Comparison of ENCODE assay signal across 22 cellular contexts in genomic region chr6:44104661-44105060, GRCh38. TPM values are rescaled to one million over a fixed set of nuclear protein-coding genes. Genes with fewer than 3 reads are reported as not detected.
A peak's percentile ranks its signal among the peaks of the same experiment; 100 is the strongest.
DNase-seq lines count a peak whose midpoint lies in the region; ATAC-seq, FAIRE-seq and TF ChIP-seq lines count a peak whose summit lies in the region.
"Had no signal": no experiment of that assay in that cellular context is flagged by ENCODE, and none has a peak within 500 bp of the region (broad histone marks: within the 10 kb centered on the region; RNA-seq: fewer than 3 reads in every experiment).

No MANE protein-coding gene starts in this region.

- DNase-seq in LHCN-M2 (ENCODE audit: low read depth): peak; percentile 27
- DNase-seq in endothelial cell (ENCODE audit: low spot score): no peak
- peak in 1 of 2 donors; percentile 51 for DNase-seq in left lung
- peak; percentile 52 for DNase-seq in putamen (ENCODE audit: low spot score)
- no peak for DNase-seq in NCI-H1436 (lab: John Stamatoyannopoulos, UW)
- no peak for DNase-seq in PC-9
- DNase-seq in GM19239 (ENCODE audit: insufficient read length, low spot score): no peak
- no peak for DNase-seq in CD14-positive monocyte (ENCODE audit: low spot score)
- DNase-seq: ACHN; activated B cell treated with CpG ODN at 0.5 μM for 24 hours; activated CD8-positive, alpha-beta memory T cell treated with anti-CD3 and anti-CD28 coated beads, Interleukin-2, amount 10 ng/mL, durations not matched to agents 7 days and 5 days; activated gamma-delta T cell; CD4-positive, alpha-beta memory T cell; mesendoderm; NCI-H2081 treated with DMSO at 0.1 percent for 48 hours; NCI-H748 treated with DMSO at 0.1 percent for 48 hours; RPMI8226; stimulated activated naive CD4-positive, alpha-beta T cell treated with Interleukin-2 at 50 U/mL for 16 hours had no signal

- H3K27me3 Mint-ChIP-seq in endothelial cell (ENCODE audit: unreplicated experiment) (peaks cover 2% of the 10 kb centered on the region), CD14-positive monocyte (ENCODE audit: low read depth in 3 of 3) (peaks cover 0 to 2% (median 0%) of the 10 kb centered on the region in 3 donors)
- H3K27me3 Mint-ChIP-seq: activated B cell treated with CpG ODN at 0.5 μM for 24 hours; activated CD8-positive, alpha-beta memory T cell treated with anti-CD3 and anti-CD28 coated beads, Interleukin-2, amount 10 ng/mL, durations not matched to agents 7 days and 5 days; CD4-positive, alpha-beta memory T cell had no signal

- POLR2A ChIA-PET in PC-9 (lab: Charles Lee; ENCODE audit: unreplicated experiment): no interaction called here

- H4K20me1 ChIP-seq in PC-9 (ENCODE audit: insufficient read depth): peaks cover 22% of the 10 kb centered on the region; the same call in 1 of the 2 replicates

- no peaks in the 10 kb centered on the region for H3K9me3 Mint-ChIP-seq in endothelial cell (ENCODE audit: unreplicated experiment)
- no peaks in the 10 kb centered on the region for H3K9me3 Mint-ChIP-seq in CD14-positive monocyte
- H3K9me3 Mint-ChIP-seq: activated B cell treated with CpG ODN at 0.5 μM for 24 hours; CD4-positive, alpha-beta memory T cell had no signal

- peaks cover 11% of the 10 kb centered on the region; the same call in 1 of the 2 replicates for H3F3A ChIP-seq in PC-9 (ENCODE audit: insufficient read depth, low read depth)

- BruUV-seq in PC-9 (replicated peaks; lab: Mats Ljungman, UMichigan): no TSS peak

- intact Hi-C loops in left lung (cut with DNase I): no loop called here
- intact Hi-C loops in PC-9 (cut with micrococcal nuclease; ENCODE audit: unreplicated experiment): no loop called here
- intact Hi-C loops in CD14-positive monocyte (cut with micrococcal nuclease): loop anchor here in 1 of 2 donors (5.0 kb wide), 1 partner anchor 38 kb away; no protein-coding TSS in a partner anchor

- H3K4me1 Mint-ChIP-seq in endothelial cell (ENCODE audit: unreplicated experiment) (peaks cover 7% of the 10 kb centered on the region), CD14-positive monocyte (peaks cover 4% of the 10 kb centered on the region)
- H3K4me1 Mint-ChIP-seq: activated B cell treated with CpG ODN at 0.5 μM for 24 hours had no signal

- H3K27ac Mint-ChIP-seq in endothelial cell (ENCODE audit: unreplicated experiment) (no peak overlapping the region), CD14-positive monocyte (no peak overlapping the region)
- H3K27ac Mint-ChIP-seq: activated B cell treated with CpG ODN at 0.5 μM for 24 hours; activated CD8-positive, alpha-beta memory T cell treated with anti-CD3 and anti-CD28 coated beads, Interleukin-2, amount 10 ng/mL, durations not matched to agents 7 days and 5 days had no signal

- CTCF ChIA-PET in PC-9 (lab: Charles Lee): no interaction called here

- FAIRE-seq in GM19239 (lab: Jason Lieb, UNC): no peak
- FAIRE-seq: astrocyte, H54 had no signal

- H3K9me2 ChIP-seq in PC-9 (ENCODE audit: insufficient read depth): no peaks in the 10 kb centered on the region

- TF ChIP-seq CTCF in endothelial cell (IDR thresholded peaks at IDR 0.05; ENCODE audit: unreplicated experiment) (no peak), left lung (IDR thresholded peaks at IDR 0.05) (no peak), PC-9 (conservative IDR thresholded peaks at IDR 0.05) (no peak), CD14-positive monocyte (IDR thresholded peaks at IDR 0.05) (no peak)

- peaks cover 9% of the 10 kb centered on the region for H3K36me3 Mint-ChIP-seq in endothelial cell (ENCODE audit: low read depth, unreplicated experiment)
- peaks cover 55 to 70% of the 10 kb centered on the region in 2 donors for H3K36me3 Mint-ChIP-seq in CD14-positive monocyte

- H3K4me1 ChIP-seq in left lung (peaks cover 12 to 32% of the 10 kb centered on the region in 2 donors), PC-9 (replicated peaks; ENCODE audit: insufficient read depth) (no peaks in the 10 kb centered on the region)

- H3K27me3 ChIP-seq in left lung (no peaks in the 10 kb centered on the region), PC-9 (ENCODE audit: insufficient read depth, low read depth) (no peaks in the 10 kb centered on the region)

- peak overlapping the region; percentile 21 for H3K4me3 Mint-ChIP-seq in endothelial cell (ENCODE audit: unreplicated experiment)
- H3K4me3 Mint-ChIP-seq in CD14-positive monocyte: no peak overlapping the region
- H3K4me3 Mint-ChIP-seq: activated B cell treated with CpG ODN at 0.5 μM for 24 hours; activated CD8-positive, alpha-beta memory T cell treated with anti-CD3 and anti-CD28 coated beads, Interleukin-2, amount 10 ng/mL, durations not matched to agents 7 days and 5 days; CD4-positive, alpha-beta memory T cell had no signal

- H3K4me3 ChIP-seq in left lung: no peak overlapping the region
- no peak overlapping the region for H3K4me3 ChIP-seq in PC-9

- H3K27ac ChIP-seq in left lung (peak overlapping the region; percentile 50 to 60), PC-9 (no peak overlapping the region)

- ATAC-seq in left lung: peak; percentile 62
- ATAC-seq: activated CD8-positive, alpha-beta memory T cell treated with anti-CD3 and anti-CD28 coated beads, Interleukin-2, amount 10 ng/mL, durations not matched to agents 7 days and 5 days had no signal

- no peak overlapping the region for H3K4me2 ChIP-seq in PC-9

- peaks cover 0 to 62% of the 10 kb centered on the region in 2 donors for H3K36me3 ChIP-seq in left lung
- no peaks in the 10 kb centered on the region; the same call in 1 of the 2 replicates for H3K36me3 ChIP-seq in PC-9 (ENCODE audit: low read depth)

- no peaks in the 10 kb centered on the region; the same call in 1 of the 2 replicates for H3K79me2 ChIP-seq in PC-9 (ENCODE audit: low read depth)

- H3K9me3 ChIP-seq in left lung: no peaks in the 10 kb centered on the region
- no peaks in the 10 kb centered on the region for H3K9me3 ChIP-seq in PC-9 (ENCODE audit: insufficient read depth, low read depth)

- H2AFZ ChIP-seq in PC-9: no peak overlapping the region

RNA-seq across cellular contexts. Expression of gene MRPL14, which starts 22.6 kb away (rescaled TPM):
- total RNA-seq in LHCN-M2 (2014; rRNA removed): 72.9 and 73.9 TPM in 2 replicates
- polyA plus RNA-seq in LHCN-M2 (2012): 110 TPM
- 30.3 TPM for total RNA-seq in endothelial cell (ENCODE audit: unreplicated experiment)
- total RNA-seq in left lung: 100 to 1,000 TPM in 1 of 2 donors, 10 to 100 TPM in 1; 85.5 to 100 TPM
- 96.3 and 97.9 TPM in 2 replicates for total RNA-seq in PC-9 (2021)
- 10 to 100 TPM; 78.2 to 91.5 TPM for polyA plus RNA-seq in CD14-positive monocyte

RNA-seq across cellular contexts. Expression of gene TMEM63B, which starts 22.7 kb away (rescaled TPM):
- total RNA-seq in LHCN-M2 (2014; rRNA removed) (38.2 and 39.0 TPM in 2 replicates), endothelial cell (ENCODE audit: unreplicated experiment) (33.4 TPM), left lung (100 to 1,000 TPM in 1 of 2 donors, 10 to 100 TPM in 1; 79.9 to 186 TPM), PC-9 (2021) (36.1 and 38.5 TPM in 2 replicates)
- 29.7 TPM for polyA plus RNA-seq in LHCN-M2 (2012)
- 1 to 10 TPM; 1.3 to 1.9 TPM for polyA plus RNA-seq in CD14-positive monocyte

RNA-seq across cellular contexts. Expression of gene CAPN11, which starts 54.0 kb away (rescaled TPM):
- total RNA-seq in LHCN-M2 (2014; rRNA removed): 0.06 TPM in 1 of 2 replicates, not detected in the other
- polyA plus RNA-seq in LHCN-M2 (2012): not detected
- 2.3 TPM for total RNA-seq in endothelial cell (ENCODE audit: unreplicated experiment)
- total RNA-seq in left lung: under 1 TPM; 0.23 to 0.29 TPM
- not detected in 2 replicates for total RNA-seq in PC-9 (2021)
- not detected for polyA plus RNA-seq in CD14-positive monocyte
- total RNA-seq: activated B cell treated with CpG ODN at 0.5 μM for 24 hours; activated CD8-positive, alpha-beta memory T cell treated with anti-CD3 and anti-CD28 coated beads, Interleukin-2, amount 10 ng/mL, durations not matched to agents 7 days and 5 days; astrocyte; CD4-positive, alpha-beta memory T cell; G401; T-helper 1 cell treated with Interleukin-12 subunit alpha and Interleukin-12 subunit beta and Interleukin-4 antibody, amounts not matched to agents 30 ng/mL and 1 ng/mL, for 36 hours had no signal
- polyA plus RNA-seq: CD4-positive, alpha-beta memory T cell had no signal

Comparison
In these comparisons a context has a peak if more than half of its experiments do, and no peak if none do; other contexts are left out.
1. DNase-seq: peak in LHCN-M2 (single experiment) and putamen (single experiment); none in endothelial cell (single experiment), NCI-H1436 (single experiment), PC-9 (0 of 2), GM19239 (single experiment) and CD14-positive monocyte (single experiment).